ENCODE assay signal across 8 cellular contexts in genomic region chrX:132022115-132022862, GRCh38. TPM values are rescaled to one million over a fixed set of nuclear protein-coding genes. Genes with fewer than 3 reads are reported as not detected.
A peak's percentile ranks its signal among the peaks of the same experiment; 100 is the strongest.
DNase-seq lines count a peak whose midpoint lies in the region; ATAC-seq and TF ChIP-seq lines count a peak whose summit lies in the region.

No MANE protein-coding gene starts in this region.

- ATAC-seq in HG02884 (IDR thresholded peaks at IDR 0.05; ENCODE audit: unreplicated experiment): peak; percentile 5
- ATAC-seq in HG03442 (IDR thresholded peaks at IDR 0.05; ENCODE audit: unreplicated experiment): no peak
- no peak for ATAC-seq in HG02588 (IDR thresholded peaks at IDR 0.05; ENCODE audit: unreplicated experiment)

- peaks cover 4% of the 10 kb centered on the region for H3K4me1 ChIP-seq in osteoblast (ENCODE audit: insufficient read depth, low read length)

- peaks cover 25% of the 10 kb centered on the region for H3K27me3 ChIP-seq in osteoblast (ENCODE audit: insufficient read depth, low read length)

- H3K27ac ChIP-seq in osteoblast (ENCODE audit: low read depth, low read length): peak overlapping the region; percentile 31

- DNase-seq in NCI-H2107 treated with DMSO at 0.1 percent for 48 hours (lab: John Stamatoyannopoulos, UW; ENCODE audit: unreplicated experiment): peak; percentile 28
- no peak for DNase-seq in NCI-H2107 (lab: John Stamatoyannopoulos, UW)
- peak; percentile 42 for DNase-seq in SW480 (ENCODE audit: low spot score)
- peak; percentile 40 for DNase-seq in epithelial cell of esophagus (ENCODE audit: low read depth)
- DNase-seq in osteoblast (ENCODE audit: insufficient read length, low spot score, missing footprints): peak; percentile 69

- H3K79me2 ChIP-seq in osteoblast (ENCODE audit: insufficient read depth, low read length): no peaks in the 10 kb centered on the region

- H2AFZ ChIP-seq in osteoblast (ENCODE audit: low read length): peak overlapping the region; percentile 83

- H3K4me2 ChIP-seq in osteoblast (ENCODE audit: insufficient read depth, low read length): peak overlapping the region; percentile 90

- peak overlapping the region; percentile 68 for H3K4me3 ChIP-seq in epithelial cell of esophagus (ENCODE audit: low read length)
- peak overlapping the region; percentile 75 for H3K4me3 ChIP-seq in osteoblast (ENCODE audit: insufficient read depth, low read length)

- H3K9me3 ChIP-seq in osteoblast (ENCODE audit: low read depth, low read length): no peaks in the 10 kb centered on the region

- TF ChIP-seq CTCF in epithelial cell of esophagus (IDR thresholded peaks at IDR 0.05; ENCODE audit: insufficient read depth, low read depth, low read length, missing control alignments) (peak; percentile 27), osteoblast (IDR thresholded peaks at IDR 0.05; ENCODE audit: extremely low read depth, low read depth, low read length) (peak; percentile 42)

- H4K20me1 ChIP-seq in osteoblast (ENCODE audit: insufficient read depth, low read length): no peaks in the 10 kb centered on the region

- H3K36me3 ChIP-seq in osteoblast (ENCODE audit: insufficient read depth, low read length): no peaks in the 10 kb centered on the region

RNA-seq across cellular contexts. Expression of gene STK26, which starts 0.8 kb away (rescaled TPM):
- total RNA-seq in osteoblast: 9.4 and 10.9 TPM in 2 replicates
